13 cellular contexts compared by ENCODE assay signal in the genomic region with DNA sequence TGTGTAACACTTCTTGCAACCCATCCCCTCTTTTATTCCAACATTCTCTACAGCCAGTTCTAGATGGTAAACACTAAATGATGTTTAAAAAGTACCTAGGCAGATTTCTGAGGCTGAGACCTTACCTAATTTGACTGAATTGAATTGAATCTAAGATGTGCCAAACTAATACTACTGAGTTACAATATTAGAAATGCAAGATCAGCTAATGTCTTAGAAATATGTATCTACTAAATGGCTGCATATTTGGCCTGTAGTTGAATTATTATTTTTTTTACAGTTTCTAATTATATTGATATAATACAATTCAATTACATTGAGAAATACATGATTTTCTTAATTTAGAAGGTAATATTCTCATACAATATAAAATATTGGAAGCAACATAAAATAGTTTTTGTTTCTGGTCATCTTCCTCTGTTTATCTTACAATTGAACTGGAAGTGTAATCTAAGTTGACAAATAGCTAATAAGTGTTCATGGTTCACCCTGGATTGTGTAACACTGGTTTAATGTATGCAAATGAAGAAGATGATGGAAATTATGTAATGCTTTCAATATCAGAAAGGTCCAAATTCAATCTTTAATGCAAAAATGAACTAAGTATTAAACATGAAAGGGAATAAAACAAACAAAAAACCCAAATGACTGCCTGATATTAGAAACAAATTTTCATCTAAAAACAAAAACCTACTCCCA. TPM values are rescaled to one million over a fixed set of nuclear protein-coding genes. Genes with fewer than 3 reads are reported as not detected.
DNase-seq lines count a peak whose midpoint lies in the region; ATAC-seq, FAIRE-seq and TF ChIP-seq lines count a peak whose summit lies in the region.
"Had no signal": no experiment of that assay in that cellular context is flagged by ENCODE, and none has a peak within 500 bp of the region (broad histone marks: within the 10 kb centered on the region; RNA-seq: fewer than 3 reads in every experiment).

No MANE protein-coding gene starts in this region.

- POLR2A ChIA-PET in naive thymus-derived CD8-positive, alpha-beta T cell (lab: Charles Lee) = no interaction called here

- TF ChIP-seq CTCF in mesothelial cell of epicardium (IDR thresholded peaks at IDR 0.05; ENCODE audit: unreplicated experiment) = no peak

- H3K4me1 Mint-ChIP-seq in activated naive CD8-positive, alpha-beta T cell treated with anti-CD3 and anti-CD28 coated beads for 36 hours = peaks cover 52% of the 10 kb centered on the region
- H3K4me1 Mint-ChIP-seq in naive thymus-derived CD8-positive, alpha-beta T cell = peaks cover 22 to 64% (median 60%) of the 10 kb centered on the region in 4 donors
- peaks cover 29% of the 10 kb centered on the region for H3K4me1 Mint-ChIP-seq in mesothelial cell of epicardium

- H3K9me3 Mint-ChIP-seq in activated naive CD8-positive, alpha-beta T cell treated with anti-CD3 and anti-CD28 coated beads for 36 hours = no peaks in the 10 kb centered on the region
- no peaks in the 10 kb centered on the region for H3K9me3 Mint-ChIP-seq in naive thymus-derived CD8-positive, alpha-beta T cell
- H3K9me3 Mint-ChIP-seq in mesothelial cell of epicardium = no peaks in the 10 kb centered on the region

- H3K4me3 ChIP-seq in BLaER1 treated with 17β-estradiol and CSF1 and Interleukin-3, amounts not matched to agents 10 nM and 100 nM = peak overlapping the region in 4 of 10 experiments; percentile 85 to 89 (median 88); a peak in 8 of 20 replicates
- H3K4me3 ChIP-seq: left lung had no signal

- H3K27me3 ChIP-seq in BLaER1 treated with 17β-estradiol and CSF1 and Interleukin-3, amounts not matched to agents 10 nM and 100 nM = no peaks in the 10 kb centered on the region

- H3K36me3 Mint-ChIP-seq in activated naive CD8-positive, alpha-beta T cell treated with anti-CD3 and anti-CD28 coated beads for 36 hours = peaks cover 6% of the 10 kb centered on the region
- peaks cover 0 to 2% (median 0%) of the 10 kb centered on the region in 3 donors for H3K36me3 Mint-ChIP-seq in naive thymus-derived CD8-positive, alpha-beta T cell
- H3K36me3 Mint-ChIP-seq in mesothelial cell of epicardium = no peaks in the 10 kb centered on the region

- H3K9me3 ChIP-seq in BLaER1 treated with 17β-estradiol and CSF1 and Interleukin-3, amounts not matched to agents 10 nM and 100 nM (replicated peaks in 1 of 11) = no peaks in the 10 kb centered on the region
- H3K9me3 ChIP-seq: left lung had no signal

- peaks cover 10 to 28% (median 19%) of the 10 kb centered on the region in 10 experiments; a peak in 17 of 20 replicates for H3K4me1 ChIP-seq in BLaER1 treated with 17β-estradiol and CSF1 and Interleukin-3, amounts not matched to agents 10 nM and 100 nM

- H4K20me1 ChIP-seq in BLaER1 treated with 17β-estradiol and CSF1 and Interleukin-3, amounts not matched to agents 10 nM and 100 nM = peaks cover 5 to 62% (median 38%) of the 10 kb centered on the region in 11 experiments; a peak in 16 of 22 replicates

- 0 out of 22 replicates have a peak, but pooled peaks cover 0 to 2% (median 0%) of the 10 kb centered on the region in 11 experiments for H3K36me3 ChIP-seq in BLaER1 treated with 17β-estradiol and CSF1 and Interleukin-3, amounts not matched to agents 10 nM and 100 nM
- H3K36me3 ChIP-seq: left lung had no signal

- peak overlapping the region; percentile 51 for H3K4me3 Mint-ChIP-seq in activated naive CD8-positive, alpha-beta T cell treated with anti-CD3 and anti-CD28 coated beads for 36 hours
- peak overlapping the region in 7 of 10 donors; percentile 2 to 98 (median 40) for H3K4me3 Mint-ChIP-seq in naive thymus-derived CD8-positive, alpha-beta T cell
- no peak overlapping the region for H3K4me3 Mint-ChIP-seq in mesothelial cell of epicardium

- DNase-seq in GM19239 (ENCODE audit: insufficient read length, low spot score) = no peak
- DNase-seq in activated naive CD8-positive, alpha-beta T cell treated with anti-CD3 and anti-CD28 coated beads for 36 hours = no peak
- no peak for DNase-seq in naive thymus-derived CD8-positive, alpha-beta T cell
- DNase-seq in mesothelial cell of epicardium (ENCODE audit: low spot score in 2 of 2, unreplicated experiment in 2 of 2) = no peak
- DNase-seq in NCI-H2081 (lab: John Stamatoyannopoulos, UW) = no peak
- DNase-seq: aorta; left lung; nucleus accumbens; stimulated activated CD4-positive, alpha-beta T cell treated with anti-CD3 and anti-CD28 coated beads, Interleukin-2, amount 100 ng/mL, for 24 hours; stimulated activated naive CD4-positive, alpha-beta T cell treated with Interleukin-2 at 50 U/mL for 16 hours; SW 1271 had no signal

- H3K27ac Mint-ChIP-seq in activated naive CD8-positive, alpha-beta T cell treated with anti-CD3 and anti-CD28 coated beads for 36 hours = peak overlapping the region; percentile 66
- peak overlapping the region in 2 of 10 donors; percentile 0 to 23 for H3K27ac Mint-ChIP-seq in naive thymus-derived CD8-positive, alpha-beta T cell
- H3K27ac Mint-ChIP-seq in mesothelial cell of epicardium = no peak overlapping the region

- H3K4me2 ChIP-seq in BLaER1 treated with 17β-estradiol and CSF1 and Interleukin-3, amounts not matched to agents 10 nM and 100 nM = peak overlapping the region; percentile 61 to 81 (median 68); a peak in 19 of 22 replicates

- peak; percentile 65 for FAIRE-seq in GM19239 (lab: Jason Lieb, UNC)

- peak overlapping the region in 5 of 11 experiments; percentile 32 to 94 (median 48); a peak in 7 of 22 replicates for H3K27ac ChIP-seq in BLaER1 treated with 17β-estradiol and CSF1 and Interleukin-3, amounts not matched to agents 10 nM and 100 nM
- H3K27ac ChIP-seq: left lung had no signal

- no peak for ATAC-seq in naive thymus-derived CD8-positive, alpha-beta T cell
- no peak for ATAC-seq in HG03280 (IDR thresholded peaks at IDR 0.05; ENCODE audit: unreplicated experiment)
- ATAC-seq: left lung had no signal

- peaks cover 8% of the 10 kb centered on the region for H3K27me3 Mint-ChIP-seq in activated naive CD8-positive, alpha-beta T cell treated with anti-CD3 and anti-CD28 coated beads for 36 hours
- peaks cover 0 to 3% (median 2%) of the 10 kb centered on the region in 5 donors for H3K27me3 Mint-ChIP-seq in naive thymus-derived CD8-positive, alpha-beta T cell
- H3K27me3 Mint-ChIP-seq in mesothelial cell of epicardium (ENCODE audit: low read depth) = peaks cover 8% of the 10 kb centered on the region

- peak overlapping the region in 3 of 11 experiments; percentile 22 to 53 (median 33); a peak in 4 of 22 replicates for H3K9ac ChIP-seq in BLaER1 treated with 17β-estradiol and CSF1 and Interleukin-3, amounts not matched to agents 10 nM and 100 nM

RNA-seq across cellular contexts. Expression of a gene that starts 2.9 kb away (rescaled TPM):
- total RNA-seq in activated naive CD8-positive, alpha-beta T cell treated with anti-CD3 and anti-CD28 coated beads for 36 hours = 10 to 100 TPM; 22.5 to 24.6 TPM
- total RNA-seq in naive thymus-derived CD8-positive, alpha-beta T cell = 10 to 100 TPM; 27.0 to 29.3 TPM
- 10 to 100 TPM; 12.9 to 21.1 (median 18.3) TPM for polyA plus RNA-seq in naive thymus-derived CD8-positive, alpha-beta T cell
- total RNA-seq in mesothelial cell of epicardium = 34.7 to 35.9 TPM (median 35.6 TPM) in 3 replicates
